In genomic region chr2:45654250-45654649, GRCh38 we compare ENCODE assay signal across 18 cellular contexts. TPM values are rescaled to one million over a fixed set of nuclear protein-coding genes. Genes with fewer than 3 reads are reported as not detected.
DNase-seq lines count a peak whose midpoint lies in the region; ATAC-seq and TF ChIP-seq lines count a peak whose summit lies in the region.
"Had no signal": no experiment of that assay in that cellular context is flagged by ENCODE, and none has a peak within 500 bp of the region (broad histone marks: within the 10 kb centered on the region; RNA-seq: fewer than 3 reads in every experiment).

No MANE protein-coding gene starts in this region.

- 100% methylated on average over 1 to 2 of the region's 3 CpGs for WGBS in mesodermal cell (ENCODE audit: insufficient coverage in 2 of 2), 2 experiments

- no peak for TF ChIP-seq CTCF in PC-9 (conservative IDR thresholded peaks at IDR 0.05)

- POLR2A ChIA-PET in PC-9 (lab: Charles Lee; ENCODE audit: unreplicated experiment), result no interaction called here

- H3K4me2 ChIP-seq in PC-9, result peak overlapping the region; percentile 86

- no peak overlapping the region for H3K27ac ChIP-seq in PC-9
- H3K27ac ChIP-seq in mesodermal cell (ENCODE audit: low read depth, low read length, severe bottlenecking), result no peak overlapping the region
- H3K27ac ChIP-seq: C4-2B, transverse colon had no signal

- H3K4me1 ChIP-seq in PC-9 (replicated peaks; ENCODE audit: insufficient read depth), result peaks cover 20% of the 10 kb centered on the region
- peaks cover 7% of the 10 kb centered on the region for H3K4me1 ChIP-seq in mesodermal cell (ENCODE audit: control insufficient read depth, insufficient read depth, low read length, poor library complexity, severe bottlenecking)

- H2AFZ ChIP-seq in PC-9, result no peak overlapping the region

- CTCF ChIA-PET in PC-9 (lab: Charles Lee), result no interaction called here

- peaks cover 15% of the 10 kb centered on the region for H3F3A ChIP-seq in PC-9 (ENCODE audit: insufficient read depth, low read depth)

- intact Hi-C loops in PC-9 (cut with micrococcal nuclease; ENCODE audit: unreplicated experiment), result loop anchor here (5.0 kb wide), 2 partner anchors 208 to 268 kb away; no protein-coding TSS in a partner anchor

- no peaks in the 10 kb centered on the region for H3K27me3 ChIP-seq in PC-9 (ENCODE audit: insufficient read depth, low read depth)
- H3K27me3 ChIP-seq: transverse colon had no signal

- no peaks in the 10 kb centered on the region for H3K36me3 ChIP-seq in PC-9 (ENCODE audit: low read depth)
- H3K36me3 ChIP-seq in mesodermal cell (ENCODE audit: control insufficient read depth, insufficient read depth, low read length), result peaks cover 35% of the 10 kb centered on the region
- H3K36me3 ChIP-seq: transverse colon had no signal

- no peak for ATAC-seq in GM18517 (IDR thresholded peaks at IDR 0.05; ENCODE audit: unreplicated experiment)
- ATAC-seq in HG03280 (IDR thresholded peaks at IDR 0.05; ENCODE audit: unreplicated experiment), result no peak
- ATAC-seq in GM18519 (IDR thresholded peaks at IDR 0.05; ENCODE audit: low FRiP score, unreplicated experiment), result no peak
- ATAC-seq: activated T-helper 17 cell treated with anti-CD3 and anti-CD28 coated beads, Interleukin-2, amount 50 U/mL, for 72 hours; stimulated activated effector memory CD8-positive, alpha-beta T cell treated with anti-CD3 and anti-CD28 coated beads, Interleukin-12 subunit alpha, Interleukin-12 subunit beta, amount 100 ng/mL, for 72 hours had no signal

- BruUV-seq in PC-9 (replicated peaks; lab: Mats Ljungman, UMichigan), result no TSS peak

- no peaks in the 10 kb centered on the region for H3K9me2 ChIP-seq in PC-9 (ENCODE audit: insufficient read depth)

- DNase-seq in DMS53 (lab: John Stamatoyannopoulos, UW) (peak; percentile 14), DMS53 treated with DMSO at 0.1 percent for 48 hours (lab: John Stamatoyannopoulos, UW; ENCODE audit: unreplicated experiment) (no peak), DMS79 (lab: John Stamatoyannopoulos, UW) (peak; percentile 7), PC-9 (no peak)
- DNase-seq: 8988T, cerebellar nuclear complex, mesendoderm, NCI-H2171, SHP77 treated with DMSO at 0.1 percent for 48 hours, T-helper 2 cell, transverse colon had no signal

- peaks cover 74% of the 10 kb centered on the region for H3K79me2 ChIP-seq in PC-9 (ENCODE audit: low read depth)

- no peaks in the 10 kb centered on the region for H3K9me3 ChIP-seq in PC-9 (ENCODE audit: insufficient read depth, low read depth)
- no peaks in the 10 kb centered on the region for H3K9me3 ChIP-seq in mesodermal cell (ENCODE audit: control insufficient read depth, low read length)
- H3K9me3 ChIP-seq: transverse colon had no signal

- H3K4me3 ChIP-seq in PC-9, result no peak overlapping the region
- peak overlapping the region; percentile 91 for H3K4me3 ChIP-seq in mesodermal cell (ENCODE audit: extremely low read depth, insufficient read depth, low read length, poor library complexity, severe bottlenecking)
- H3K4me3 ChIP-seq: transverse colon had no signal

- peaks cover 12% of the 10 kb centered on the region; the same call in 1 of the 2 replicates for H4K20me1 ChIP-seq in PC-9 (ENCODE audit: insufficient read depth)

RNA-seq across cellular contexts. Expression of gene PRKCE, which starts 2.8 kb away (rescaled TPM):
- total RNA-seq in PC-9 (2021), result 21.7 and 24.0 TPM in 2 replicates
- polyA plus RNA-seq in mesodermal cell (2013, experiment 1 of 2), result 19.1 TPM
- 19.3 TPM for polyA plus RNA-seq in mesodermal cell (2013, experiment 2 of 2)

RNA-seq across cellular contexts. Expression of gene SRBD1, which starts 43.2 kb away (rescaled TPM):
- 17.8 and 20.9 TPM in 2 replicates for total RNA-seq in PC-9 (2021)
- 14.6 TPM for polyA plus RNA-seq in mesodermal cell (2013, experiment 1 of 2)
- 16.8 TPM for polyA plus RNA-seq in mesodermal cell (2013, experiment 2 of 2)

Comparison
In these comparisons a context has a peak if more than half of its experiments do, and no peak if none do; other contexts are left out.
1. DNase-seq: peak in DMS53 (single experiment) and DMS79 (single experiment); none in DMS53 treated with DMSO at 0.1 percent for 48 hours (single experiment) and PC-9 (0 of 2).